ENCODE assay signal across 25 cellular contexts in the genomic region with DNA sequence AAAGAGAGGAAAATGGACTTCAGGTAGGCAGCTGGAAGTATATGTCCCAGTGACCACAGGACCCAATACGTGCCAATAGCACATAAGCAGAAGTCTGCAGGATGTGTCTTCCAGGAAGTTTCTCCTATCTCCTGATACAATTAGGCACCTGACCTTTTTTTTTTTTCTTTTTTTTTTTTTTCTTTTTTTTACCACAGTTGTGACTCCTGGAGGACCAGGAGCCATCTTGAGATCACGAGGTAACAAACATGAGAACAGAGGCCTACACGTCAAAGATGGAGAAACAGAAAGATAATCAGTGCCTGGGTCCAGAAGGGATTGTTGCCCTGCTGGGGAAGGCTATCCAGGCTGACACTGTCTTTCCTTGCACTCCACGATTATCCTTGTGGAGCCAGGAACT.
"Had no signal": no experiment of that assay in that cellular context is flagged by ENCODE, and none has a peak within 500 bp of the region (broad histone marks: within the 10 kb centered on the region; RNA-seq: fewer than 3 reads in every experiment).

No MANE protein-coding gene starts in this region.

- H3K36me3 ChIP-seq: esophagus squamous epithelium, gastrocnemius medialis, heart right ventricle, left lung, lower lobe of right lung had no signal

- H3K27ac ChIP-seq: coronary artery, dorsolateral prefrontal cortex, gastrocnemius medialis, heart right ventricle, left lung, lower lobe of right lung had no signal

- H3K9me3 ChIP-seq: gastrocnemius medialis, lower lobe of right lung, mucosa of descending colon had no signal

- DNase-seq: dermis blood vessel endothelial cell; dorsolateral prefrontal cortex; effector CD4-positive, alpha-beta T cell; effector memory CD4-positive, alpha-beta T cell; esophagus squamous epithelium; foreskin fibroblast; foreskin melanocyte; gastrocnemius medialis; glutamatergic neuron; head of caudate nucleus; heart right ventricle; hippocampal formation; left cardiac atrium; left lung; left ventricle myocardium superior; lower lobe of right lung; mesenchymal stem cell; mucosa of descending colon; naive thymus-derived CD4-positive, alpha-beta T cell had no signal

- FAIRE-seq: colon, endothelial cell of umbilical vein, islet of Langerhans, keratinocyte had no signal

- ATAC-seq: esophagus mucosa; gastrocnemius medialis; heart right ventricle; left ventricle myocardium superior; mucosa of descending colon; naive thymus-derived CD4-positive, alpha-beta T cell had no signal

- H3K27me3 ChIP-seq: heart right ventricle, left lung had no signal

- H3K4me3 ChIP-seq: coronary artery, dorsolateral prefrontal cortex, esophagus squamous epithelium, gastrocnemius medialis, heart right ventricle, left lung, lower lobe of right lung, mucosa of descending colon had no signal

- H3K4me1 ChIP-seq: gastrocnemius medialis, heart right ventricle, left lung, lower lobe of right lung had no signal
